8 cellular contexts compared by ENCODE assay signal in the genomic region with DNA sequence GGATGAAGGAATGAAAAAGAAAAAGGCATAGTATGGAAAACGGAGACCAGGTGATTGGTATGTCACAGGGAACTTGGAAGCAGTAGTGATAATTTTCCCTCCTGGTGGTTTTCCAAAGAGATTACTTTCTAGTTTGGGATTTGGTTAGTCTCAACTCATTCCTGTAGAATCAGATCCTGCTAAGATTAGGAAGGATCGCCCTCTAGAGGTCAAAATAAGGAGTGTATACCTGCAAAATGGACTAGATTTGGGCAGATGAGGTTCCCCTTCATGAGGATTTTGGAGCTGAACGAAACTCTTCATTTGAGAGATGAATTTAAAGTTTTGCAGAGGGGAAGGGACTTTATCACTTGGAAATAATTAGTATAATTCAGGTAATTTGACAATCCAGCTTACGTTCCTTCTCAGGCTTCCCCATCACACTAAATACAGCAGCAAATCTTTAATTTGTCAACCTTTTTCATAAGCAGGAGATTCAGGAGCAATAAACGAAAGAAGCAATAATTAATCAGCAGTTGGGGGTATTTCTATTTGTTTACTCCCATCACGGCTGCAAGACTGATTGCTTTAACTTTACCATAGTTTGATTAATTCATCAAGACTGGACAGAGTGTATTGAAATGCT.
A peak's percentile ranks its signal among the peaks of the same experiment; 100 is the strongest.
DNase-seq lines count a peak whose midpoint lies in the region; FAIRE-seq and TF ChIP-seq lines count a peak whose summit lies in the region.

No MANE protein-coding gene starts in this region.

- no peak overlapping the region for H3K27ac ChIP-seq in WERI-Rb-1

- no peak for TF ChIP-seq POLR2A in H54 (IDR thresholded peaks at IDR 0.05; ENCODE audit: low read depth, low read length)

- H3K4me3 ChIP-seq in WERI-Rb-1 (ENCODE audit: low read depth, low read length): no peak overlapping the region

- no peaks in the 10 kb centered on the region for H3K36me3 ChIP-seq in WERI-Rb-1

- TF ChIP-seq CTCF in WERI-Rb-1 (IDR thresholded peaks at IDR 0.05; ENCODE audit: low read depth, low read length): peak; percentile 57

- no peaks in the 10 kb centered on the region for H3K27me3 ChIP-seq in WERI-Rb-1 (ENCODE audit: insufficient read depth, low read depth, severe bottlenecking)

- peak; percentile 54 for DNase-seq in NOMO-1 treated with DMSO at 0.1 percent for 48 hours (lab: John Stamatoyannopoulos, UW; ENCODE audit: unreplicated experiment)
- no peak for DNase-seq in NOMO-1 treated with dmso at 0.1 percent for 144 hours (lab: John Stamatoyannopoulos, UW; ENCODE audit: unreplicated experiment)
- peak; percentile 27 for DNase-seq in H54 (ENCODE audit: insufficient read length, low spot score)
- DNase-seq in NCI-H1930 (lab: John Stamatoyannopoulos, UW): peak; percentile 19 to 33
- DNase-seq in WERI-Rb-1: no peak
- peak; percentile 39 for DNase-seq in glomerular endothelial cell (ENCODE audit: extremely low read depth, low read depth, low spot score)
- DNase-seq in putamen (ENCODE audit: low spot score): peak; percentile 46
- no peak for DNase-seq in activated CD4-positive, CD25-positive, alpha-beta regulatory T cell (lab: John Stamatoyannopoulos, UW)

- H3K9me3 ChIP-seq in WERI-Rb-1 (ENCODE audit: severe bottlenecking): peaks cover 6% of the 10 kb centered on the region

- FAIRE-seq in H54 (lab: Jason Lieb, UNC): peak; percentile 88

Comparison
In these comparisons a context has a peak if more than half of its experiments do, and no peak if none do; other contexts are left out.
1. DNase-seq: peak in NOMO-1 treated with DMSO at 0.1 percent for 48 hours (single experiment), H54 (single experiment), NCI-H1930 (2 of 2), glomerular endothelial cell (single experiment) and putamen (single experiment); none in NOMO-1 treated with dmso at 0.1 percent for 144 hours (single experiment), WERI-Rb-1 (single experiment) and activated CD4-positive, CD25-positive, alpha-beta regulatory T cell (0 of 4).